8 cellular contexts compared by ENCODE assay signal in the genomic region with DNA sequence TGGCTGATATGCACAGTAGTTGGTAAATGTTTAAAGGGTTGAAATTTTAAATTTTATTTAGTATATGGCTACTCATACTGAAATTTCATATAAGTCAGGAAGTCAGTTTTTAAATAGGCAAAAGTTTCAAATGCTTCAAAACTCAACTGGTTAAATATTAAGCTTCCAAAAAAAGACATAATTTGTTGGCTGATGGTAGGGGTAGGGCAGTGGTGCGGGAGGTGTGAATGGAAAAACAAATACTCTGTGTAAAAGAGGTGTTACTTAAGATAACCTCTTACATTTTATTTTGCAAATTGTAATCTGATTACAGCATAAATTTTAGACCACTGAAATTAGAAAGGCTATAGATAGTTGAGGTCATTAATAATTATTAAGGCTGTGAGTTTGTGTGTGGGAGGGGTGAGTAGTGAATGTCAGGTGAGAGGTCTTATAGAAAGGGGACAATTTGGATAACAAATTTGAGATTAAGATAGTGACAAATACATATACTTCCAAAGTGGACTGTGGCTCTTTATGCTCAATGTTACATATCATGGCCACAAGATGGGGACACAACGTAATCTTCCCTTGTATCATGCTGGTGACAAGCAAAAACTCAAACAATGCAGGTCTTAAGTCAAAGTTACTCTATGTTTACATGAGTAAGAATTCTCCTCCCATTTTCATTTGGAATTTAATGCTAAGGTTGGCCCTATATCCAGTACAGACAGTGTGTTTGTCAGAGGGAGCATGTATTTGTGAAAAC. TPM values are rescaled to one million over a fixed set of nuclear protein-coding genes. Genes with fewer than 3 reads are reported as not detected.
DNase-seq lines count a peak whose midpoint lies in the region; ATAC-seq, FAIRE-seq and TF ChIP-seq lines count a peak whose summit lies in the region.

No MANE protein-coding gene starts in this region.

- H3K4me3 Mint-ChIP-seq in activated naive CD4-positive, alpha-beta T cell treated with anti-CD3 and anti-CD28 coated beads, Interleukin-2, amount 10 ng/mL, durations not matched to agents 7 days and 5 days = no peak overlapping the region

- ATAC-seq in GM21390 (IDR thresholded peaks at IDR 0.05; ENCODE audit: unreplicated experiment) = no peak
- ATAC-seq in stimulated activated naive CD8-positive, alpha-beta T cell treated with anti-CD3 and anti-CD28 coated beads, Interleukin-15, Interleukin-2, amounts not matched to agents 100 U/mL and 50 U/mL, for 24 hours = no peak

- no peaks in the 10 kb centered on the region for H3K27me3 Mint-ChIP-seq in activated naive CD4-positive, alpha-beta T cell treated with anti-CD3 and anti-CD28 coated beads, Interleukin-2, amount 10 ng/mL, durations not matched to agents 7 days and 5 days

- peak; percentile 97 for FAIRE-seq in H54 (lab: Jason Lieb, UNC)

- no peaks in the 10 kb centered on the region for H3K36me3 Mint-ChIP-seq in activated naive CD4-positive, alpha-beta T cell treated with anti-CD3 and anti-CD28 coated beads, Interleukin-2, amount 10 ng/mL, durations not matched to agents 7 days and 5 days

- H3K4me3 ChIP-seq in testis = no peak overlapping the region

- TF ChIP-seq POLR2A in H54 (IDR thresholded peaks at IDR 0.05; ENCODE audit: low read depth, low read length) = no peak
- TF ChIP-seq POLR2A in erythroblast (IDR thresholded peaks at IDR 0.05; ENCODE audit: low read length) = no peak
- TF ChIP-seq POLR2A in testis (IDR thresholded peaks at IDR 0.05) = no peak

- 49 to 67% methylated on average over 2 of the region's 2 CpGs for WGBS in testis, 2 donors

- CTCF ChIA-PET in activated naive CD4-positive, alpha-beta T cell treated with anti-CD3 and anti-CD28 coated beads, Interleukin-2, amount 10 ng/mL, durations not matched to agents 7 days and 5 days (lab: Charles Lee) = no interaction called here

- DNase-seq in AG08396 (ENCODE audit: low spot score) = peak; percentile 15
- peak; percentile 25 for DNase-seq in H54 (ENCODE audit: insufficient read length, low spot score)
- peak; percentile 63 for DNase-seq in NCI-H526 treated with DMSO at 0.1 percent for 48 hours (lab: John Stamatoyannopoulos, UW)
- peak; percentile 12 to 31 for DNase-seq in erythroblast (lab: John Stamatoyannopoulos, UW)
- peak; percentile 20 for DNase-seq in testis
- DNase-seq in activated naive CD4-positive, alpha-beta T cell treated with anti-CD3 and anti-CD28 coated beads, Interleukin-2, amount 10 ng/mL, durations not matched to agents 7 days and 5 days = no peak
- DNase-seq in stimulated activated naive CD8-positive, alpha-beta T cell treated with anti-CD3 and anti-CD28 coated beads, Interleukin-15, Interleukin-2, amounts not matched to agents 100 U/mL and 50 U/mL, for 24 hours = no peak

- H3K36me3 ChIP-seq in testis (ENCODE audit: low read depth, missing control alignments) = no peaks in the 10 kb centered on the region

- no peaks in the 10 kb centered on the region for H3K9me3 Mint-ChIP-seq in activated naive CD4-positive, alpha-beta T cell treated with anti-CD3 and anti-CD28 coated beads, Interleukin-2, amount 10 ng/mL, durations not matched to agents 7 days and 5 days

- no peak for TF ChIP-seq CTCF in testis (IDR thresholded peaks at IDR 0.05)

- H3K27ac ChIP-seq in testis = no peak overlapping the region

- intact Hi-C loops in testis (cut with DNase I; ENCODE audit: low total_unique reads) = no loop called here

- H3K27me3 ChIP-seq in testis = no peaks in the 10 kb centered on the region

- no peaks in the 10 kb centered on the region for H3K4me1 Mint-ChIP-seq in activated naive CD4-positive, alpha-beta T cell treated with anti-CD3 and anti-CD28 coated beads, Interleukin-2, amount 10 ng/mL, durations not matched to agents 7 days and 5 days

- H3K27ac Mint-ChIP-seq in activated naive CD4-positive, alpha-beta T cell treated with anti-CD3 and anti-CD28 coated beads, Interleukin-2, amount 10 ng/mL, durations not matched to agents 7 days and 5 days = no peak overlapping the region

- no peaks in the 10 kb centered on the region for H3K4me1 ChIP-seq in testis

- H3K9me3 ChIP-seq in testis = no peaks in the 10 kb centered on the region

RNA-seq across cellular contexts. Expression of gene OXGR1, which starts 36.6 kb away (rescaled TPM):
- total RNA-seq in testis = under 1 TPM in 1 of 2 donors, not detected in 1; 0.43 TPM
- polyA plus RNA-seq in testis (ENCODE audit: insufficient read depth, low read depth, low replicate concordance) = 0.13 TPM

Comparison
In these comparisons a context has a peak if more than half of its experiments do, and no peak if none do; other contexts are left out.
1. DNase-seq: peak in AG08396 (single experiment), H54 (single experiment), NCI-H526 treated with DMSO at 0.1 percent for 48 hours (single experiment), erythroblast (2 of 2) and testis (single experiment); none in activated naive CD4-positive, alpha-beta T cell treated with anti-CD3 and anti-CD28 coated beads, Interleukin-2, amount 10 ng/mL, durations not matched to agents 7 days and 5 days (single experiment) and stimulated activated naive CD8-positive, alpha-beta T cell treated with anti-CD3 and anti-CD28 coated beads, Interleukin-15, Interleukin-2, amounts not matched to agents 100 U/mL and 50 U/mL, for 24 hours (single experiment).